In the genomic region with DNA sequence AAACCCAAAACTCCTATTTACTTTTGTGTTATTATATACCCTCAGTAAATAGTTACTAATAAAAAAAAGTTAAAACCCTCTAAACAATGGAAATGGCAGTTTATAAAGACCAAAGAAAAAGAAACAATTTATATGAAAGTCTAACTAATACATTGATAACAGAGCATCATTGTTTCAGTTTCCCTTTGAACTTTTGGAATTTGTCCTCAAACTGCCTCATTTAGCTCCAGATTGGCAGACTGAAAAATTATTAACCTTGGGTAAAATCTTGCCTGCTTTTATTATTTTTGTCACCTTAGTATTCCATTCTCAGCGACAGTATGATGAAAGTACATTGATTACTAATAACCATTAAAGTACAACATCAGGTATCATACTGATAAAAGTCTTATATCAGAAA, we compare ENCODE assay signal across 34 cellular contexts.
"Had no signal": no experiment of that assay in that cellular context is flagged by ENCODE, and none has a peak within 500 bp of the region (broad histone marks: within the 10 kb centered on the region; RNA-seq: fewer than 3 reads in every experiment).

No MANE protein-coding gene starts in this region.

- H3K4me3 ChIP-seq: MG63 had no signal

- H3K4me2 ChIP-seq: KMS-11 had no signal

- DNase-seq: Karpas-422, Kasumi-1, KG1, MG63, MM.1S, MV-4-11, NCI-H1048, NCI-H1092, NCI-H1092 treated with DMSO at 0.1 percent for 48 hours, NCI-H1105, NCI-H1105 treated with DMSO at 0.1 percent for 48 hours, NCI-H1417, NCI-H1417 treated with DMSO at 0.1 percent for 48 hours, NCI-H1436, NCI-H1436 treated with DMSO at 0.1 percent for 48 hours, NCI-H146, NCI-H1694, NCI-H1694 treated with DMSO at 0.1 percent for 48 hours, NCI-H187, NCI-H187 treated with DMSO at 0.1 percent for 48 hours, NCI-H1930, NCI-H2029 treated with DMSO at 0.1 percent for 48 hours, NCI-H2081, NCI-H2081 treated with DMSO at 0.1 percent for 48 hours, NCI-H2107, NCI-H2171, NCI-H2171 treated with DMSO at 0.1 percent for 48 hours, NCI-H2227 treated with DMSO at 0.1 percent for 48 hours, NCI-H226, NCI-H345, NCI-H446, NCI-H446 treated with DMSO at 0.1 percent for 48 hours, NCI-H510A had no signal

- H3K9ac ChIP-seq: KMS-11 had no signal

- H3K27ac ChIP-seq: KMS-11 had no signal

- H3K27me3 ChIP-seq: MG63 had no signal

- H3K9me3 ChIP-seq: MG63 had no signal
